ENCODE assay signal across 11 cellular contexts in the genomic region with DNA sequence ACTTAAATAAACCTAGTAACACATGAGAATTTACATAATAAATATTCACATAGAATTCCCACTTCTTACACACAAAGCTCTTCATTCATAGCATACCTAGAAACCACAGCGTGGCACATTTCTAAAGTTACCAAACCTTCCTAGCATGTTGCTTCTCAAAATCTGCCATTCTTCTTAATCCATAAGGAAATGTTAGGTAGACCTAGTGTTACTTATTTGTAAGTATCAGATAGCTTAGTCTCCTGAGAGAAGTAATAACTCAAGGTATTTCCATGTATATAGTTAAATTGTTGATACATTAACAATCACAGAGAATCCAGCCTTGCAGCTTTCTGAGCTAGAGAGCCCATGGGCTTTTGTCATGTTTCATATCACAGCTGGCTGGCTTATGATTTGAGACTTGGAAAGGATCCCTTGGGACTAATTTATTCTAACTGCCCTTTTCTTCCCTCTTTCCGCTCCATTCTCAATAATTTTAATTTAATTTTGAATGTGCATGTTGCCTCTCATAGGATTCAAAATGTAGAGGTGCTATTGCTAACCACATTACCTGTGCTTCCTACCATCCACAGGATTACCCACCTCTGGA. TPM values are rescaled to one million over a fixed set of nuclear protein-coding genes. Genes with fewer than 3 reads are reported as not detected.
DNase-seq lines count a peak whose midpoint lies in the region; ATAC-seq and TF ChIP-seq lines count a peak whose summit lies in the region.
"Had no signal": no experiment of that assay in that cellular context is flagged by ENCODE, and none has a peak within 500 bp of the region (broad histone marks: within the 10 kb centered on the region; RNA-seq: fewer than 3 reads in every experiment).

No MANE protein-coding gene starts in this region.

- H3K4me1 Mint-ChIP-seq in type B pancreatic cell (ENCODE audit: unreplicated experiment), result peaks cover 69% of the 10 kb centered on the region
- H3K4me1 Mint-ChIP-seq: activated naive CD8-positive, alpha-beta T cell treated with anti-CD3 and anti-CD28 coated beads, Interleukin-2, amount 50 U/mL, for 24 hours had no signal

- peaks cover 3% of the 10 kb centered on the region for H3K36me3 Mint-ChIP-seq in type B pancreatic cell
- H3K36me3 Mint-ChIP-seq: naive B cell had no signal

- H3K27ac ChIP-seq in heart right ventricle (peak overlapping the region in 6 of 10 donors; percentile 0 to 46 (median 22)), RWPE2 (ENCODE audit: poor library complexity, severe bottlenecking) (peak overlapping the region; percentile 87), esophagus squamous epithelium (peak overlapping the region in 1 of 4 donors; percentile 40)

- H3K27ac Mint-ChIP-seq in type B pancreatic cell, result peak overlapping the region; percentile 92
- H3K27ac Mint-ChIP-seq: activated naive CD8-positive, alpha-beta T cell treated with anti-CD3 and anti-CD28 coated beads, Interleukin-2, amount 50 U/mL, for 24 hours; naive B cell had no signal

- H3K4me3 ChIP-seq in heart right ventricle (no peak overlapping the region), RWPE2 (ENCODE audit: severe bottlenecking) (no peak overlapping the region), esophagus squamous epithelium (no peak overlapping the region)
- H3K4me3 ChIP-seq: upper lobe of left lung had no signal

- H3K4me1 ChIP-seq in heart right ventricle (peaks cover 2 to 85% (median 68%) of the 10 kb centered on the region in 9 donors), RWPE2 (ENCODE audit: insufficient read depth, poor library complexity, severe bottlenecking) (peaks cover 77% of the 10 kb centered on the region), esophagus squamous epithelium (peaks cover 7 to 83% (median 10%) of the 10 kb centered on the region in 3 donors)

- ATAC-seq in heart right ventricle (peak in 1 of 8 donors; percentile 37), left cardiac atrium (no peak), RWPE2 (ENCODE audit: low read depth) (no peak), HG03159 (IDR thresholded peaks at IDR 0.05; ENCODE audit: unreplicated experiment) (no peak)
- ATAC-seq: activated naive CD8-positive, alpha-beta T cell treated with anti-CD3 and anti-CD28 coated beads, Interleukin-2, amount 50 U/mL, for 24 hours had no signal

- no peaks in the 10 kb centered on the region for H3K9me3 ChIP-seq in heart right ventricle
- H3K9me3 ChIP-seq in RWPE2 (ENCODE audit: severe bottlenecking), result no peaks in the 10 kb centered on the region
- H3K9me3 ChIP-seq in esophagus squamous epithelium, result no peaks in the 10 kb centered on the region
- H3K9me3 ChIP-seq: upper lobe of left lung had no signal

- no peaks in the 10 kb centered on the region for H3K9me3 Mint-ChIP-seq in type B pancreatic cell
- H3K9me3 Mint-ChIP-seq: activated naive CD8-positive, alpha-beta T cell treated with anti-CD3 and anti-CD28 coated beads, Interleukin-2, amount 50 U/mL, for 24 hours had no signal

- TF ChIP-seq CTCF in heart right ventricle (IDR thresholded peaks at IDR 0.05), result no peak
- TF ChIP-seq CTCF in RWPE2 (IDR thresholded peaks at IDR 0.05; ENCODE audit: poor library complexity, severe bottlenecking), result no peak
- TF ChIP-seq CTCF in type B pancreatic cell (conservative IDR thresholded peaks at IDR 0.05), result no peak
- TF ChIP-seq CTCF in esophagus squamous epithelium (IDR thresholded peaks at IDR 0.05), result no peak

- TF ChIP-seq POLR2A in esophagus squamous epithelium (IDR thresholded peaks at IDR 0.05), result no peak

- H3K36me3 ChIP-seq in heart right ventricle (no peaks in the 10 kb centered on the region), RWPE2 (ENCODE audit: low read depth) (no peaks in the 10 kb centered on the region; the same call in 1 of the 2 replicates), esophagus squamous epithelium (no peaks in the 10 kb centered on the region)
- H3K36me3 ChIP-seq: upper lobe of left lung had no signal

- H3K27me3 ChIP-seq in heart right ventricle, result no peaks in the 10 kb centered on the region
- H3K27me3 ChIP-seq in RWPE2 (ENCODE audit: insufficient read depth, poor library complexity, severe bottlenecking), result no peaks in the 10 kb centered on the region
- H3K27me3 ChIP-seq in esophagus squamous epithelium, result no peaks in the 10 kb centered on the region

- no peak for DNase-seq in heart right ventricle
- DNase-seq in left cardiac atrium, result no peak
- DNase-seq in RWPE2 (ENCODE audit: low spot score), result no peak
- peak; percentile 69 for DNase-seq in kidney tubule cell (ENCODE audit: low spot score)
- no peak for DNase-seq in type B pancreatic cell (ENCODE audit: extremely low spot score, unreplicated experiment)
- DNase-seq in NCI-H774 (lab: John Stamatoyannopoulos, UW), result no peak
- no peak for DNase-seq in esophagus squamous epithelium (lab: John Stamatoyannopoulos, UW)
- DNase-seq: activated naive CD8-positive, alpha-beta T cell treated with anti-CD3 and anti-CD28 coated beads, Interleukin-2, amount 50 U/mL, for 24 hours; naive B cell; upper lobe of left lung had no signal

- intact Hi-C loops in heart right ventricle (cut with DNase I) (no loop called here), left cardiac atrium (cut with DNase I) (no loop called here), esophagus squamous epithelium (cut with DNase I) (no loop called here)

- peak overlapping the region; percentile 21 for H3K4me3 Mint-ChIP-seq in type B pancreatic cell
- H3K4me3 Mint-ChIP-seq: activated naive CD8-positive, alpha-beta T cell treated with anti-CD3 and anti-CD28 coated beads, Interleukin-2, amount 50 U/mL, for 24 hours; naive B cell had no signal

- 77 to 78% methylated on average over 2 of the region's 2 CpGs for WGBS in heart right ventricle, 2 donors
- 71 to 74% methylated on average over 2 of the region's 2 CpGs for WGBS in esophagus squamous epithelium, 2 donors

- no peaks in the 10 kb centered on the region for H3K27me3 Mint-ChIP-seq in type B pancreatic cell
- H3K27me3 Mint-ChIP-seq: naive B cell had no signal

RNA-seq across cellular contexts. Expression of a gene that starts 17.6 kb away (rescaled TPM):
- 10 to 100 TPM in 5 of 10 donors, 1 to 10 TPM in 5; 7.0 to 11.7 (median 9.9) TPM for total RNA-seq in heart right ventricle
- 1 to 10 TPM; 2.6 to 3.4 TPM for polyA plus RNA-seq in heart right ventricle
- 10 to 100 TPM in 1 of 2 donors, 1 to 10 TPM in 1; 8.7 to 12.8 TPM for total RNA-seq in left cardiac atrium
- 18.8 and 21.6 TPM in 2 replicates for total RNA-seq in type B pancreatic cell (ENCODE audit: low replicate concordance)
- total RNA-seq in esophagus squamous epithelium, result 1 to 10 TPM; 3.9 to 9.3 (median 5.7) TPM
